ENCODE assay signal across 21 cellular contexts in genomic region chr17:72996791-72997190, GRCh38.
DNase-seq lines count a peak whose midpoint lies in the region; ATAC-seq and TF ChIP-seq lines count a peak whose summit lies in the region.
"Had no signal": no experiment of that assay in that cellular context is flagged by ENCODE, and none has a peak within 500 bp of the region (broad histone marks: within the 10 kb centered on the region; RNA-seq: fewer than 3 reads in every experiment).

No MANE protein-coding gene starts in this region.

- H3K4me2 ChIP-seq in H9 (ENCODE audit: insufficient read depth, insufficient read length, low read length) (no peak overlapping the region), neural cell (ENCODE audit: low read length) (no peak overlapping the region)
- H3K4me2 ChIP-seq: A549 had no signal

- H3K9me2 ChIP-seq in neural cell (ENCODE audit: insufficient read depth, low read length) = no peaks in the 10 kb centered on the region

- no peak overlapping the region for H3K56ac ChIP-seq in H9 (ENCODE audit: insufficient read length, low read depth, low read length)

- H3K9me3 Mint-ChIP-seq in H9 = peaks cover 12 to 15% of the 10 kb centered on the region in 2 experiments
- H3K9me3 Mint-ChIP-seq: CD4-positive, alpha-beta T cell had no signal

- no peaks in the 10 kb centered on the region; the same call in none of the 2 replicates for H3K27me3 Mint-ChIP-seq in H9 (ENCODE audit: low read depth)
- H3K27me3 Mint-ChIP-seq: CD4-positive, alpha-beta T cell had no signal

- no peak for TF ChIP-seq RAD21 in neural cell (conservative IDR thresholded peaks at IDR 0.05)

- H3K4me3 ChIP-seq in WERI-Rb-1 (ENCODE audit: low read depth, low read length) = no peak overlapping the region
- H3K4me3 ChIP-seq in neural cell (ENCODE audit: low read length) = no peak overlapping the region
- H3K4me3 ChIP-seq: A549, GM12878, GM23248 had no signal

- no peaks in the 10 kb centered on the region for H3K79me1 ChIP-seq in H9 (ENCODE audit: insufficient read depth, low read depth, low read length, poor library complexity, severe bottlenecking)

- no peak for TF ChIP-seq EP300 in neural cell (conservative IDR thresholded peaks at IDR 0.05; ENCODE audit: poor library complexity, severe bottlenecking)

- H3K27ac ChIP-seq in H9 (ENCODE audit: insufficient read length, low read depth, low read length) (no peak overlapping the region), WERI-Rb-1 (no peak overlapping the region), neural cell (ENCODE audit: low read length) (peak overlapping the region; percentile 44)
- H3K27ac ChIP-seq: 22Rv1, A549, C4-2B, GM23248 had no signal

- DNase-seq in NCI-H2171 treated with DMSO at 0.1 percent for 48 hours (lab: John Stamatoyannopoulos, UW) (peak; percentile 44), NCI-H2171 (lab: John Stamatoyannopoulos, UW) (no peak), H9 (peak; percentile 17), WERI-Rb-1 (peak; percentile 51), D341Med (ENCODE audit: low spot score) (no peak), retina (no peak)
- DNase-seq: AML-193; Caco-2; CD4-positive, alpha-beta T cell; DMS53; DND-41; EL; GM23248; HCEC 1CT; IMR-90 had no signal

- no peak overlapping the region for H3K9ac ChIP-seq in H9 (ENCODE audit: extremely low read depth, insufficient read length, low read length)
- no peak overlapping the region for H3K9ac ChIP-seq in neural cell (ENCODE audit: low read length)
- H3K9ac ChIP-seq: GM23248 had no signal

- H4K5ac ChIP-seq in H9 (ENCODE audit: insufficient read length, low read depth, low read length) = no peak overlapping the region

- no peak overlapping the region for H2BK120ac ChIP-seq in H9 (ENCODE audit: low read depth, low read length, poor library complexity, severe bottlenecking)

- H2BK20ac ChIP-seq in H9 (ENCODE audit: low read depth, low read length, poor library complexity, severe bottlenecking) = no peak overlapping the region

- H2BK12ac ChIP-seq in H9 (ENCODE audit: insufficient read length, low read depth, low read length) = no peak overlapping the region

- peaks cover 0 to 6% of the 10 kb centered on the region in 2 experiments; a peak in 1 of 4 replicates for H3K4me1 Mint-ChIP-seq in H9

- H2AK5ac ChIP-seq in H9 (ENCODE audit: insufficient read length, low read length) = no peak overlapping the region

- no peak overlapping the region for H2BK5ac ChIP-seq in H9 (ENCODE audit: insufficient read length, low read length)

- H4K8ac ChIP-seq in H9 (replicated peaks; ENCODE audit: insufficient read length, low read depth, low read length) = no peak overlapping the region

- no peaks in the 10 kb centered on the region for H3K36me3 ChIP-seq in WERI-Rb-1
- no peaks in the 10 kb centered on the region for H3K36me3 ChIP-seq in neural cell (ENCODE audit: insufficient read depth, low read length)

- no peak for ATAC-seq in HG03025 (IDR thresholded peaks at IDR 0.05; ENCODE audit: low FRiP score, unreplicated experiment)
- ATAC-seq: A549, GM12878 had no signal

- no peak overlapping the region for H2BK15ac ChIP-seq in H9 (ENCODE audit: low read depth, low read length)

- TF ChIP-seq CTCF in H9 (conservative IDR thresholded peaks at IDR 0.05) = no peak
- TF ChIP-seq CTCF in WERI-Rb-1 (IDR thresholded peaks at IDR 0.05; ENCODE audit: low read depth, low read length) = no peak
- TF ChIP-seq CTCF in neural cell (IDR thresholded peaks at IDR 0.05; ENCODE audit: poor library complexity, severe bottlenecking) = no peak

- H3F3A ChIP-seq in neural cell (ENCODE audit: insufficient read depth, low read length, poor library complexity, severe bottlenecking) = no peaks in the 10 kb centered on the region

- H3K14ac ChIP-seq in H9 (ENCODE audit: insufficient read depth, low read length) = no peak overlapping the region

- H3K18ac ChIP-seq in H9 (ENCODE audit: insufficient read length, low read depth, low read length) = no peak overlapping the region

- no peak overlapping the region for H4K91ac ChIP-seq in H9 (ENCODE audit: insufficient read length, low read depth, low read length)

- H3K27me3 ChIP-seq in H9 (ENCODE audit: insufficient read depth, low read length) = no peaks in the 10 kb centered on the region
- H3K27me3 ChIP-seq in WERI-Rb-1 (ENCODE audit: insufficient read depth, low read depth, severe bottlenecking) = no peaks in the 10 kb centered on the region
- no peaks in the 10 kb centered on the region for H3K27me3 ChIP-seq in neural cell (ENCODE audit: insufficient read depth, low read depth, low read length)

- no peak overlapping the region for H2AFZ ChIP-seq in H9 (ENCODE audit: low read length)
- H2AFZ ChIP-seq in neural cell (ENCODE audit: low read depth, low read length) = no peak overlapping the region
- H2AFZ ChIP-seq: GM23248 had no signal

- H3K4me1 ChIP-seq in H9 (ENCODE audit: insufficient read depth, low read length) = no peaks in the 10 kb centered on the region
- H3K4me1 ChIP-seq: A549, Caco-2 had no signal

- no CpG with 5 or more reads among the region's 4 CpGs for WGBS in H9 (ENCODE audit: extremely low coverage, insufficient read length, low lambda C conversion rate)

- H3K79me2 ChIP-seq in H9 (ENCODE audit: insufficient read depth, low read length) = no peaks in the 10 kb centered on the region
- H3K79me2 ChIP-seq in neural cell (replicated peaks; ENCODE audit: insufficient read depth, low read length) = no peaks in the 10 kb centered on the region

- no peaks in the 10 kb centered on the region for H3K23me2 ChIP-seq in H9 (ENCODE audit: insufficient read length, low read depth, low read length, poor library complexity, severe bottlenecking)

- no peak overlapping the region for H3K23ac ChIP-seq in H9 (ENCODE audit: insufficient read length, low read depth, low read length)

- H3K9me3 ChIP-seq in H9 (ENCODE audit: control insufficient read depth, low read depth, low read length) (no peaks in the 10 kb centered on the region), WERI-Rb-1 (ENCODE audit: severe bottlenecking) (peaks cover 12% of the 10 kb centered on the region), neural cell (ENCODE audit: low read length) (no peaks in the 10 kb centered on the region)
- H3K9me3 ChIP-seq: A549, Caco-2 had no signal

- H3K4ac ChIP-seq in H9 (ENCODE audit: low read depth, low read length) = no peak overlapping the region

- H4K20me1 ChIP-seq in H9 (ENCODE audit: control insufficient read depth, insufficient read depth, insufficient read length) = no peaks in the 10 kb centered on the region
- H4K20me1 ChIP-seq in neural cell (ENCODE audit: insufficient read depth) = no peaks in the 10 kb centered on the region

- peaks cover 11 to 18% (median 14%) of the 10 kb centered on the region in 3 experiments for H3K36me3 Mint-ChIP-seq in H9 (ENCODE audit: insufficient read depth in 1 of 3, low read depth in 3 of 3)

- no peak overlapping the region for H3K4me3 Mint-ChIP-seq in H9
- H3K4me3 Mint-ChIP-seq: CD4-positive, alpha-beta T cell had no signal

- no peak overlapping the region for H3K27ac Mint-ChIP-seq in H9
- H3K27ac Mint-ChIP-seq: CD4-positive, alpha-beta T cell had no signal

- no peak overlapping the region for H3T11ph ChIP-seq in H9 (ENCODE audit: low read length)

TF ChIP-seq in neural cell, 6 proteins besides CTCF, POLR2A, EP300 and RAD21:
- TF ChIP-seq SMC3 (conservative IDR thresholded peaks at IDR 0.05; ENCODE audit: poor library complexity) (no peak), REST (IDR thresholded peaks at IDR 0.05; ENCODE audit: borderline replicate concordance) (no peak), POLR2AphosphoS5 (IDR thresholded peaks at IDR 0.05) (no peak), TAF1 (IDR thresholded peaks at IDR 0.05; ENCODE audit: low read depth) (no peak), EZH2 (IDR thresholded peaks at IDR 0.05; ENCODE audit: borderline replicate concordance, insufficient read depth, low read length, poor library complexity, severe bottlenecking) (no peak), MXI1 (conservative IDR thresholded peaks at IDR 0.05; ENCODE audit: poor library complexity, severe bottlenecking) (no peak)

Comparison
In these comparisons a context has a peak if more than half of its experiments do, and no peak if none do; other contexts are left out.
1. DNase-seq: peak in NCI-H2171 treated with DMSO at 0.1 percent for 48 hours (single experiment), H9 (single experiment) and WERI-Rb-1 (single experiment); none in NCI-H2171 (single experiment), D341Med (single experiment) and retina (single experiment).